1 cellular context compared by ENCODE assay signal in genomic region chr3:195989921-195990840, GRCh38.
TF ChIP-seq lines count a peak whose summit lies in the region.
"Not testable (repeated sequence)": the region's sequence is repeated elsewhere in the genome, so short reads cannot be mapped to it uniquely, and the experiment has no call there.

No MANE protein-coding gene starts in this region.

TF ChIP-seq in HepG2, 621 proteins besides CTCF, POLR2A, EP300 and RAD21 (continued from another document and continues in another):
- TF ChIP-seq HMGXB3 (CRISPR knock-in tag; IDR thresholded peaks at IDR 0.05; ENCODE audit: borderline replicate concordance) (0 out of 2 replicates have a peak, but pooled peaks have one; percentile 16), AGO1 (IDR thresholded peaks at IDR 0.05; ENCODE audit: low read depth, low read length, poor library complexity, severe bottlenecking) (peak; percentile 55), ZNF580 (CRISPR knock-in tag; IDR thresholded peaks at IDR 0.05; ENCODE audit: borderline replicate concordance, low read depth) (peak; percentile 48; the same call in 1 of the 2 replicates), HINFP (CRISPR knock-in tag; IDR thresholded peaks at IDR 0.05; ENCODE audit: low read depth) (peak; percentile 92), DMAP1 (CRISPR knock-in tag; IDR thresholded peaks at IDR 0.05) (peak; percentile 77; the same call in 1 of the 2 replicates), POLR2AphosphoS5 (IDR thresholded peaks at IDR 0.05; ENCODE audit: low read depth, low read length) (peak; percentile 60; the same call in 1 of the 2 replicates), ZMYM3 (CRISPR knock-in tag; IDR thresholded peaks at IDR 0.05) (0 out of 2 replicates have a peak, but pooled peaks have one; percentile 23), E2F1 (CRISPR knock-in tag; IDR thresholded peaks at IDR 0.05) (peak; percentile 25; the same call in 1 of the 2 replicates), GATAD1 (CRISPR knock-in tag; IDR thresholded peaks at IDR 0.05) (peak; percentile 68; the same call in 1 of the 2 replicates), POLR2G (IDR thresholded peaks at IDR 0.05; ENCODE audit: low read depth, low read length) (peak; percentile 83), SP1 (CRISPR knock-in tag; IDR thresholded peaks at IDR 0.05) (peak; percentile 36; the same call in 1 of the 2 replicates), ZC3H4 (CRISPR knock-in tag; IDR thresholded peaks at IDR 0.05; ENCODE audit: borderline replicate concordance) (peak; percentile 47; the same call in 1 of the 2 replicates), ZNF205 (CRISPR knock-in tag; IDR thresholded peaks at IDR 0.05) (0 out of 2 replicates have a peak, but pooled peaks have one; percentile 22), SKI (IDR thresholded peaks at IDR 0.05; ENCODE audit: partially characterized antibody) (peak; percentile 66), RXRB (CRISPR knock-in tag; IDR thresholded peaks at IDR 0.05; ENCODE audit: borderline replicate concordance) (0 out of 2 replicates have a peak, but pooled peaks have one; percentile 17), KLF16 (CRISPR knock-in tag; IDR thresholded peaks at IDR 0.05) (peak in 1 of 2 experiments; percentile 62; a peak in 1 of 4 replicates), MAZ (CRISPR knock-in tag; IDR thresholded peaks at IDR 0.05; ENCODE audit: low read depth) (0 out of 2 replicates have a peak, but pooled peaks have one; percentile 23), KDM5A (IDR thresholded peaks at IDR 0.05; ENCODE audit: borderline replicate concordance, low read length) (peak; percentile 58; the same call in 1 of the 2 replicates), ZNF264 (CRISPR knock-in tag; IDR thresholded peaks at IDR 0.05) (0 out of 2 replicates have a peak, but pooled peaks have one; percentile 14), MAX (IDR thresholded peaks at IDR 0.05) (peak; percentile 39; the same call in 1 of the 2 replicates), ZNF274 (CRISPR knock-in tag; IDR thresholded peaks at IDR 0.05) (0 out of 2 replicates have a peak, but pooled peaks have one; percentile 43), YEATS4 (CRISPR knock-in tag; IDR thresholded peaks at IDR 0.05; ENCODE audit: borderline replicate concordance) (peak; percentile 18), ZNF143 (CRISPR knock-in tag; IDR thresholded peaks at IDR 0.05) (peak; percentile 48), ZFX (CRISPR knock-in tag; IDR thresholded peaks at IDR 0.05; ENCODE audit: low read depth) (peak; percentile 80), KDM2A (CRISPR knock-in tag; IDR thresholded peaks at IDR 0.05; ENCODE audit: borderline replicate concordance, low read depth) (peak; percentile 60; the same call in 1 of the 2 replicates), KLF15 (CRISPR knock-in tag; IDR thresholded peaks at IDR 0.05; ENCODE audit: borderline replicate concordance) (0 out of 2 replicates have a peak, but pooled peaks have one; percentile 28), DR1 (CRISPR knock-in tag; IDR thresholded peaks at IDR 0.05) (peak; percentile 80; the same call in 1 of the 2 replicates), HOXD1 (CRISPR knock-in tag; IDR thresholded peaks at IDR 0.05) (0 out of 2 replicates have a peak, but pooled peaks have one; percentile 12)
- TF ChIP-seq SP1 (IDR thresholded peaks at IDR 0.05); MAZ (IDR thresholded peaks at IDR 0.05; ENCODE audit: borderline replicate concordance, low read depth, low read length): not testable (repeated sequence)
- TF ChIP-seq, protein P1, sequence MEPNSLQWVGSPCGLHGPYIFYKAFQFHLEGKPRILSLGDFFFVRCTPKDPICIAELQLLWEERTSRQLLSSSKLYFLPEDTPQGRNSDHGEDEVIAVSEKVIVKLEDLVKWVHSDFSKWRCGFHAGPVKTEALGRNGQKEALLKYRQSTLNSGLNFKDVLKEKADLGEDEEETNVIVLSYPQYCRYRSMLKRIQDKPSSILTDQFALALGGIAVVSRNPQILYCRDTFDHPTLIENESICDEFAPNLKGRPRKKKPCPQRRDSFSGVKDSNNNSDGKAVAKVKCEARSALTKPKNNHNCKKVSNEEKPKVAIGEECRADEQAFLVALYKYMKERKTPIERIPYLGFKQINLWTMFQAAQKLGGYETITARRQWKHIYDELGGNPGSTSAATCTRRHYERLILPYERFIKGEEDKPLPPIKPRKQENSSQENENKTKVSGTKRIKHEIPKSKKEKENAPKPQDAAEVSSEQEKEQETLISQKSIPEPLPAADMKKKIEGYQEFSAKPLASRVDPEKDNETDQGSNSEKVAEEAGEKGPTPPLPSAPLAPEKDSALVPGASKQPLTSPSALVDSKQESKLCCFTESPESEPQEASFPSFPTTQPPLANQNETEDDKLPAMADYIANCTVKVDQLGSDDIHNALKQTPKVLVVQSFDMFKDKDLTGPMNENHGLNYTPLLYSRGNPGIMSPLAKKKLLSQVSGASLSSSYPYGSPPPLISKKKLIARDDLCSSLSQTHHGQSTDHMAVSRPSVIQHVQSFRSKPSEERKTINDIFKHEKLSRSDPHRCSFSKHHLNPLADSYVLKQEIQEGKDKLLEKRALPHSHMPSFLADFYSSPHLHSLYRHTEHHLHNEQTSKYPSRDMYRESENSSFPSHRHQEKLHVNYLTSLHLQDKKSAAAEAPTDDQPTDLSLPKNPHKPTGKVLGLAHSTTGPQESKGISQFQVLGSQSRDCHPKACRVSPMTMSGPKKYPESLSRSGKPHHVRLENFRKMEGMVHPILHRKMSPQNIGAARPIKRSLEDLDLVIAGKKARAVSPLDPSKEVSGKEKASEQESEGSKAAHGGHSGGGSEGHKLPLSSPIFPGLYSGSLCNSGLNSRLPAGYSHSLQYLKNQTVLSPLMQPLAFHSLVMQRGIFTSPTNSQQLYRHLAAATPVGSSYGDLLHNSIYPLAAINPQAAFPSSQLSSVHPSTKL (CRISPR knock-in tag; IDR thresholded peaks at IDR 0.05), result peak; percentile 56; the same call in 1 of the 2 replicates
- TF ChIP-seq, protein P2, sequence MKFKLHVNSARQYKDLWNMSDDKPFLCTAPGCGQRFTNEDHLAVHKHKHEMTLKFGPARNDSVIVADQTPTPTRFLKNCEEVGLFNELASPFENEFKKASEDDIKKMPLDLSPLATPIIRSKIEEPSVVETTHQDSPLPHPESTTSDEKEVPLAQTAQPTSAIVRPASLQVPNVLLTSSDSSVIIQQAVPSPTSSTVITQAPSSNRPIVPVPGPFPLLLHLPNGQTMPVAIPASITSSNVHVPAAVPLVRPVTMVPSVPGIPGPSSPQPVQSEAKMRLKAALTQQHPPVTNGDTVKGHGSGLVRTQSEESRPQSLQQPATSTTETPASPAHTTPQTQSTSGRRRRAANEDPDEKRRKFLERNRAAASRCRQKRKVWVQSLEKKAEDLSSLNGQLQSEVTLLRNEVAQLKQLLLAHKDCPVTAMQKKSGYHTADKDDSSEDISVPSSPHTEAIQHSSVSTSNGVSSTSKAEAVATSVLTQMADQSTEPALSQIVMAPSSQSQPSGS (CRISPR knock-in tag; IDR thresholded peaks at IDR 0.05), result peak; percentile 23; the same call in 1 of the 2 replicates
- TF ChIP-seq, protein P3, sequence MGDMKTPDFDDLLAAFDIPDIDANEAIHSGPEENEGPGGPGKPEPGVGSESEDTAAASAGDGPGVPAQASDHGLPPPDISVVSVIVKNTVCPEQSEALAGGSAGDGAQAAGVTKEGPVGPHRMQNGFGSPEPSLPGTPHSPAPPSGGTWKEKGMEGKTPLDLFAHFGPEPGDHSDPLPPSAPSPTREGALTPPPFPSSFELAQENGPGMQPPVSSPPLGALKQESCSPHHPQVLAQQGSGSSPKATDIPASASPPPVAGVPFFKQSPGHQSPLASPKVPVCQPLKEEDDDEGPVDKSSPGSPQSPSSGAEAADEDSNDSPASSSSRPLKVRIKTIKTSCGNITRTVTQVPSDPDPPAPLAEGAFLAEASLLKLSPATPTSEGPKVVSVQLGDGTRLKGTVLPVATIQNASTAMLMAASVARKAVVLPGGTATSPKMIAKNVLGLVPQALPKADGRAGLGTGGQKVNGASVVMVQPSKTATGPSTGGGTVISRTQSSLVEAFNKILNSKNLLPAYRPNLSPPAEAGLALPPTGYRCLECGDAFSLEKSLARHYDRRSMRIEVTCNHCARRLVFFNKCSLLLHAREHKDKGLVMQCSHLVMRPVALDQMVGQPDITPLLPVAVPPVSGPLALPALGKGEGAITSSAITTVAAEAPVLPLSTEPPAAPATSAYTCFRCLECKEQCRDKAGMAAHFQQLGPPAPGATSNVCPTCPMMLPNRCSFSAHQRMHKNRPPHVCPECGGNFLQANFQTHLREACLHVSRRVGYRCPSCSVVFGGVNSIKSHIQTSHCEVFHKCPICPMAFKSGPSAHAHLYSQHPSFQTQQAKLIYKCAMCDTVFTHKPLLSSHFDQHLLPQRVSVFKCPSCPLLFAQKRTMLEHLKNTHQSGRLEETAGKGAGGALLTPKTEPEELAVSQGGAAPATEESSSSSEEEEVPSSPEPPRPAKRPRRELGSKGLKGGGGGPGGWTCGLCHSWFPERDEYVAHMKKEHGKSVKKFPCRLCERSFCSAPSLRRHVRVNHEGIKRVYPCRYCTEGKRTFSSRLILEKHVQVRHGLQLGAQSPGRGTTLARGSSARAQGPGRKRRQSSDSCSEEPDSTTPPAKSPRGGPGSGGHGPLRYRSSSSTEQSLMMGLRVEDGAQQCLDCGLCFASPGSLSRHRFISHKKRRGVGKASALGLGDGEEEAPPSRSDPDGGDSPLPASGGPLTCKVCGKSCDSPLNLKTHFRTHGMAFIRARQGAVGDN (CRISPR knock-in tag; IDR thresholded peaks at IDR 0.05), result peak; percentile 69
- TF ChIP-seq, protein P4, sequence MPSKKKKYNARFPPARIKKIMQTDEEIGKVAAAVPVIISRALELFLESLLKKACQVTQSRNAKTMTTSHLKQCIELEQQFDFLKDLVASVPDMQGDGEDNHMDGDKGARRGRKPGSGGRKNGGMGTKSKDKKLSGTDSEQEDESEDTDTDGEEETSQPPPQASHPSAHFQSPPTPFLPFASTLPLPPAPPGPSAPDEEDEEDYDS (CRISPR knock-in tag; IDR thresholded peaks at IDR 0.05), result peak; percentile 86
- TF ChIP-seq, protein P5, sequence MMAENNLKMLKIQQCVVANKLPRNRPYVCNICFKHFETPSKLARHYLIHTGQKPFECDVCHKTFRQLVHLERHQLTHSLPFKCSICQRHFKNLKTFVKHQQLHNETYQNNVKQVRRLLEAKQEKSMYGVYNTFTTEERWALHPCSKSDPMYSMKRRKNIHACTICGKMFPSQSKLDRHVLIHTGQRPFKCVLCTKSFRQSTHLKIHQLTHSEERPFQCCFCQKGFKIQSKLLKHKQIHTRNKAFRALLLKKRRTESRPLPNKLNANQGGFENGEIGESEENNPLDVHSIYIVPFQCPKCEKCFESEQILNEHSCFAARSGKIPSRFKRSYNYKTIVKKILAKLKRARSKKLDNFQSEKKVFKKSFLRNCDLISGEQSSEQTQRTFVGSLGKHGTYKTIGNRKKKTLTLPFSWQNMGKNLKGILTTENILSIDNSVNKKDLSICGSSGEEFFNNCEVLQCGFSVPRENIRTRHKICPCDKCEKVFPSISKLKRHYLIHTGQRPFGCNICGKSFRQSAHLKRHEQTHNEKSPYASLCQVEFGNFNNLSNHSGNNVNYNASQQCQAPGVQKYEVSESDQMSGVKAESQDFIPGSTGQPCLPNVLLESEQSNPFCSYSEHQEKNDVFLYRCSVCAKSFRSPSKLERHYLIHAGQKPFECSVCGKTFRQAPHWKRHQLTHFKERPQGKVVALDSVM (CRISPR knock-in tag; IDR thresholded peaks at IDR 0.05), result peak; percentile 95
